In genomic region chr21:39774252-39774651, GRCh38 we compare ENCODE assay signal across 31 cellular contexts. TPM values are rescaled to one million over a fixed set of nuclear protein-coding genes. Genes with fewer than 3 reads are reported as not detected.
"Had no signal": no experiment of that assay in that cellular context is flagged by ENCODE, and none has a peak within 500 bp of the region (broad histone marks: within the 10 kb centered on the region; RNA-seq: fewer than 3 reads in every experiment).

No MANE protein-coding gene starts in this region.

- DNase-seq: dermis blood vessel endothelial cell; effector memory CD4-positive, alpha-beta T cell; foreskin melanocyte; glutamatergic neuron; heart right ventricle; hippocampal formation; left colon; left ventricle myocardium inferior; lower lobe of right lung; natural killer cell; occipital lobe; ovary; posterior cingulate gyrus; psoas muscle; right cardiac atrium; stimulated activated CD4-positive, alpha-beta T cell treated with anti-CD3 and anti-CD28 coated beads, Interleukin-12 subunit alpha, Interleukin-12 subunit beta, amount 100 ng/mL, for 4 hours; stimulated activated CD4-positive, alpha-beta T cell treated with anti-CD3 and anti-CD28 coated beads, Interleukin-2, amount 100 ng/mL, for 24 hours; stimulated activated CD4-positive, alpha-beta T cell treated with anti-CD3 and anti-CD28 coated beads, Interleukin-4, amount 100 ng/mL, for 24 hours; stimulated activated naive CD4-positive, alpha-beta T cell treated with Interleukin-2 at 50 U/mL for 16 hours; stomach; thyroid gland; trophoblast cell had no signal

- FAIRE-seq: endothelial cell of umbilical vein, islet of Langerhans had no signal

- H3K4me1 ChIP-seq: esophagus muscularis mucosa, heart right ventricle, left ventricle myocardium inferior, lower lobe of right lung, psoas muscle, stomach had no signal

- ATAC-seq: heart right ventricle; left colon; lower lobe of right lung; natural killer cell; psoas muscle; right cardiac atrium; stimulated activated effector memory CD8-positive, alpha-beta T cell treated with anti-CD3 and anti-CD28 coated beads, Interleukin-12 subunit alpha, Interleukin-12 subunit beta, amount 100 ng/mL, for 72 hours had no signal

- H3K4me3 ChIP-seq: coronary artery, esophagus muscularis mucosa, heart right ventricle, left ventricle myocardium inferior, lower lobe of right lung, ovary, psoas muscle, skin epidermis, stomach, thyroid gland, vagina had no signal

- H3K27ac ChIP-seq: coronary artery, esophagus muscularis mucosa, heart right ventricle, left ventricle myocardium inferior, lower lobe of right lung, ovary, psoas muscle, skin epidermis, stomach, thyroid gland, vagina had no signal

- H3K27me3 ChIP-seq: esophagus muscularis mucosa, heart right ventricle, ovary, stomach, thyroid gland, vagina had no signal

- H3K36me3 ChIP-seq: esophagus muscularis mucosa, heart right ventricle, left ventricle myocardium inferior, lower lobe of right lung, ovary, stomach, thyroid gland, vagina had no signal

- H3K9me3 ChIP-seq: esophagus muscularis mucosa, heart right ventricle, left ventricle myocardium inferior, lower lobe of right lung, ovary, psoas muscle, stomach, thyroid gland, vagina had no signal

RNA-seq across cellular contexts. Expression of gene IGSF5, which starts 29.3 kb away (rescaled TPM):
- total RNA-seq: dermis blood vessel endothelial cell, endothelial cell of umbilical vein, esophagus muscularis mucosa, lower lobe of right lung, mesenteric fat pad, mononuclear cell, natural killer cell, psoas muscle, stomach, vagina had no signal
- polyA plus RNA-seq: endothelial cell of umbilical vein, psoas muscle had no signal
